6 cellular contexts compared by ENCODE assay signal in the genomic region with DNA sequence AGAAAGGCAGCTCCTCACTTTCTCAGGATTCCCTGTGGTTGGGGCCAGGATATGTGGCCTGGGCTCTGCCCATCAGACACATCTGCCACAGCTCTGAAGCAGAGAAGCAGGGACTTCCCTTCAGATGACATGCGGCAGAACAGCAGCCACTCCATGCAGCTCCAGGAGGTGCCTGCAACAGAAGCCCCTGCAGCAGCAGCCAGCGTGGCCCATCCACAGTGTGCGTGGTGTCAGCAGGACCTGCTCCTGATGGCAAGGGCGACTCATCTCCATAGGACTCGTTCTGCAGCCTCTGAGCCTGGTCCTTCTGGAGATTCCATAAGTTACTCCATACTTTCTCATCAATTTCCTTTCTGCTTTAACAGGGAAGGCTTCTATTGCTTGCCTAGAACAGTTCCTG.
"Had no signal": no experiment of that assay in that cellular context is flagged by ENCODE, and none has a peak within 500 bp of the region (broad histone marks: within the 10 kb centered on the region; RNA-seq: fewer than 3 reads in every experiment).

No MANE protein-coding gene starts in this region.

- H3K4me3 ChIP-seq: GM23338, K562 had no signal

- H3K4me2 ChIP-seq: GM23338 had no signal

- H2AFZ ChIP-seq: GM23338 had no signal

- ATAC-seq: GM23338, K562 had no signal

- DNase-seq: H9, HCEC 1CT, KG1 had no signal

- H3K27ac ChIP-seq: HL-60 had no signal
